Comparison of ENCODE assay signal across 13 cellular contexts in genomic region chr10:122858042-122858441, GRCh38. TPM values are rescaled to one million over a fixed set of nuclear protein-coding genes. Genes with fewer than 3 reads are reported as not detected.
DNase-seq lines count a peak whose midpoint lies in the region; TF ChIP-seq lines count a peak whose summit lies in the region.
"Not testable (repeated sequence)": the region's sequence is repeated elsewhere in the genome, so short reads cannot be mapped to it uniquely, and the experiment has no call there.
"Had no signal": no experiment of that assay in that cellular context is flagged by ENCODE, and none has a peak within 500 bp of the region (broad histone marks: within the 10 kb centered on the region; RNA-seq: fewer than 3 reads in every experiment).

No MANE protein-coding gene starts in this region.

- H3K4me1 Mint-ChIP-seq in HFFc6 (ENCODE audit: low read depth), result peaks cover 93% of the 10 kb centered on the region

- H3K4me3 ChIP-seq in HEK293 (ENCODE audit: low read depth, low read length), result not testable (repeated sequence)

- POLR2A ChIA-PET in HEK293 (lab: Yijun Ruan, JAX), result not testable (repeated sequence)

- H3K4me3 Mint-ChIP-seq in HFFc6, result not testable (repeated sequence)

- DNase-seq in HFFc6, result not testable (repeated sequence)

- CTCF ChIA-PET in HEK293 (lab: Yijun Ruan, JAX), result not testable (repeated sequence)

- H3K27ac Mint-ChIP-seq in HFFc6, result 0 out of 2 replicates have a peak overlapping the region, but pooled peaks have one; percentile 96

- not testable (repeated sequence) for TF ChIP-seq CTCF in HEK293 (tag by site-specific recombination; IDR thresholded peaks at IDR 0.05); HFFc6 (IDR thresholded peaks at IDR 0.05)

- not testable (repeated sequence) for H3K27ac ChIP-seq in HEK293 (ENCODE audit: extremely low read depth, low read depth, low read length)

- not testable (repeated sequence) for H3K4me1 ChIP-seq in HEK293 (ENCODE audit: control insufficient read depth, insufficient read depth, low read length)

- not testable (repeated sequence) for H3K9me3 Mint-ChIP-seq in HFFc6

- not testable (repeated sequence) for H3K9me3 ChIP-seq in HEK293 (ENCODE audit: control insufficient read depth, insufficient read depth, low read depth, low read length)

- H3K27me3 Mint-ChIP-seq in HFFc6 (ENCODE audit: insufficient read depth), result not testable (repeated sequence)

- peaks cover 30% of the 10 kb centered on the region for H3K36me3 Mint-ChIP-seq in HFFc6 (ENCODE audit: low read depth)

- H3K36me3 ChIP-seq in HEK293 (ENCODE audit: control insufficient read depth in 2 of 2, insufficient read depth in 1 of 2, low read length in 2 of 2), result peaks cover 0 to 35% of the 10 kb centered on the region in 2 experiments; a peak in 1 of 3 replicates

TF ChIP-seq in HEK293, 187 proteins besides CTCF, POLR2A, EP300 and RAD21:
- TF ChIP-seq ZNF580 (tag by site-specific recombination; IDR thresholded peaks at IDR 0.05) (0 out of 2 replicates have a peak, but pooled peaks have one; percentile 31), ZNF146 (tag by site-specific recombination; IDR thresholded peaks at IDR 0.05) (peak; percentile 97)

RNA-seq across cellular contexts. Expression of gene CUZD1, which starts 12.4 kb away (rescaled TPM):
- total RNA-seq in HFFc6 (2021; fragmentation: NEBNext Ultra II Directional; extraction: Animal tissue kit (Norgen Biotek cat#: 25700)), result under 1 TPM; 0.34 to 0.60 (median 0.47) TPM
- total RNA-seq: A172 had no signal

RNA-seq across cellular contexts. Expression of gene FAM24B, which starts 21.3 kb away (rescaled TPM):
- total RNA-seq in HFFc6 (2021; fragmentation: NEBNext Ultra II Directional; extraction: Animal tissue kit (Norgen Biotek cat#: 25700)), result 1 to 10 TPM; 5.0 to 7.2 (median 6.3) TPM
- total RNA-seq: A172 had no signal

RNA-seq across cellular contexts. Expression of gene FAM24A, which starts 52.4 kb away (rescaled TPM):
- total RNA-seq in HFFc6 (2021; fragmentation: NEBNext Ultra II Directional; extraction: Animal tissue kit (Norgen Biotek cat#: 25700)), result not detected
- total RNA-seq: A172; A673; B cell; Caco-2; Calu3; CD4-positive, alpha-beta memory T cell; CD4-positive, alpha-beta T cell; CD4-positive, CD25-positive, alpha-beta regulatory T cell; CD8-positive, alpha-beta memory T cell; CD8-positive, alpha-beta T cell; Daoy had no signal
